Comparison of ENCODE assay signal across 1 cellular context in genomic region chr4:48016141-48017107, GRCh38.
TF ChIP-seq lines count a peak whose summit lies in the region.

CNGA1 (minus strand) TSS chr4:48016681; CDS start chr4:47952689, 63,992 bp downstream.
NIPAL1 (plus strand) TSS chr4:48016772; CDS start chr4:48016840, 68 bp downstream.

TF ChIP-seq in HepG2, 621 proteins besides CTCF, POLR2A, EP300 and RAD21 (continued from another document and continues in another):
- TF ChIP-seq ZNF574 (CRISPR knock-in tag; IDR thresholded peaks at IDR 0.05) (peak; percentile 27; the same call in 1 of the 2 replicates), SPEN (CRISPR knock-in tag; IDR thresholded peaks at IDR 0.05; ENCODE audit: low read depth) (peak; percentile 48; the same call in 1 of the 2 replicates), POGK (CRISPR knock-in tag; conservative IDR thresholded peaks at IDR 0.05) (peak; percentile 65; the same call in 1 of the 2 replicates), ZNF33B (CRISPR knock-in tag; IDR thresholded peaks at IDR 0.05) (0 out of 2 replicates have a peak, but pooled peaks have one; percentile 17), MEIS1 (CRISPR knock-in tag; IDR thresholded peaks at IDR 0.05; ENCODE audit: borderline replicate concordance) (peak; percentile 54; the same call in 1 of the 2 replicates), ZNF891 (CRISPR knock-in tag; IDR thresholded peaks at IDR 0.05) (no peak; the same call in 1 of the 2 replicates), ZNF513 (CRISPR knock-in tag; conservative IDR thresholded peaks at IDR 0.05) (no peak), YY1 (IDR thresholded peaks at IDR 0.05; ENCODE audit: insufficient read depth, insufficient replicate concordance, low read depth, low read length) (peak; percentile 17), CENPT (CRISPR knock-in tag; IDR thresholded peaks at IDR 0.05; ENCODE audit: low read depth) (no peak), ZNF619 (CRISPR knock-in tag; IDR thresholded peaks at IDR 0.05) (no peak; the same call in 1 of the 2 replicates), ZNF598 (CRISPR knock-in tag; IDR thresholded peaks at IDR 0.05; ENCODE audit: borderline replicate concordance) (0 out of 2 replicates have a peak, but pooled peaks have one; percentile 27), FOXK1 (CRISPR knock-in tag; IDR thresholded peaks at IDR 0.05; ENCODE audit: borderline replicate concordance, low read depth) (peak; percentile 16; the same call in 1 of the 2 replicates), CHCHD3 (CRISPR knock-in tag; IDR thresholded peaks at IDR 0.05) (0 out of 2 replicates have a peak, but pooled peaks have one; percentile 29), TFDP2 (CRISPR knock-in tag; IDR thresholded peaks at IDR 0.05) (peak; percentile 50; the same call in 1 of the 2 replicates), HMGXB4 (CRISPR knock-in tag; IDR thresholded peaks at IDR 0.05; ENCODE audit: borderline replicate concordance in 1 of 2, low read depth in 1 of 2) (peak; percentile 77 to 80), MZF1 (CRISPR knock-in tag; IDR thresholded peaks at IDR 0.05; ENCODE audit: borderline replicate concordance) (no peak), IKZF4 (CRISPR knock-in tag; IDR thresholded peaks at IDR 0.05; ENCODE audit: borderline replicate concordance, low read depth, not compliant biosample characterization) (no peak), ZNF687 (CRISPR knock-in tag; IDR thresholded peaks at IDR 0.05) (peak; percentile 89), PAXIP1 (CRISPR knock-in tag; conservative IDR thresholded peaks at IDR 0.05) (peak; percentile 42; the same call in 1 of the 2 replicates), IRX3 (CRISPR knock-in tag; IDR thresholded peaks at IDR 0.05; ENCODE audit: borderline replicate concordance, low read depth) (no peak), RXRB (CRISPR knock-in tag; IDR thresholded peaks at IDR 0.05; ENCODE audit: borderline replicate concordance) (peak; percentile 8; the same call in 1 of the 2 replicates), MYPOP (CRISPR knock-in tag; IDR thresholded peaks at IDR 0.05) (peak; percentile 72; the same call in 1 of the 2 replicates), ZNF331 (CRISPR knock-in tag; IDR thresholded peaks at IDR 0.05) (peak; percentile 9; the same call in 1 of the 2 replicates), ZBTB3 (CRISPR knock-in tag; IDR thresholded peaks at IDR 0.05; ENCODE audit: borderline replicate concordance, low read depth) (peak; percentile 40; the same call in 1 of the 2 replicates), MXI1 (IDR thresholded peaks at IDR 0.05; ENCODE audit: borderline replicate concordance, low read depth, low read length) (no peak), LCORL (IDR thresholded peaks at IDR 0.05) (no peak), LCORL (CRISPR knock-in tag; IDR thresholded peaks at IDR 0.05) (peak; percentile 54; the same call in 1 of the 2 replicates), SNAPC2 (CRISPR knock-in tag; IDR thresholded peaks at IDR 0.05) (peak; percentile 55; the same call in 1 of the 2 replicates)
